ENCODE assay signal across 9 cellular contexts in genomic region chr20:8790442-8791074, GRCh38.
DNase-seq lines count a peak whose midpoint lies in the region; ATAC-seq and TF ChIP-seq lines count a peak whose summit lies in the region.
"Had no signal": no experiment of that assay in that cellular context is flagged by ENCODE, and none has a peak within 500 bp of the region (broad histone marks: within the 10 kb centered on the region; RNA-seq: fewer than 3 reads in every experiment).

No MANE protein-coding gene starts in this region.

- H3K27ac ChIP-seq in body of pancreas (no peak overlapping the region), upper lobe of left lung (no peak overlapping the region)

- H3K27me3 ChIP-seq in BE2C (no peaks in the 10 kb centered on the region), body of pancreas (no peaks in the 10 kb centered on the region), kidney epithelial cell (ENCODE audit: control insufficient read depth, insufficient read depth, low read length) (no peaks in the 10 kb centered on the region), upper lobe of left lung (no peaks in the 10 kb centered on the region)

- intact Hi-C loops in body of pancreas (cut with DNase I), result loop anchor here (10.0 kb wide), 1 partner anchor 574 kb away; no protein-coding TSS in a partner anchor

- H3K4me3 ChIP-seq in BE2C (ENCODE audit: low read depth, low read length), result no peak overlapping the region
- no peak overlapping the region for H3K4me3 ChIP-seq in GM12875 (ENCODE audit: low read depth, low read length)
- no peak overlapping the region for H3K4me3 ChIP-seq in body of pancreas
- no peak overlapping the region for H3K4me3 ChIP-seq in kidney epithelial cell (ENCODE audit: low read depth, low read length)
- no peak overlapping the region for H3K4me3 ChIP-seq in upper lobe of left lung

- H3K4me1 ChIP-seq in BE2C, result peaks cover 3% of the 10 kb centered on the region; the same call in 1 of the 2 replicates
- no peaks in the 10 kb centered on the region for H3K4me1 ChIP-seq in body of pancreas
- no peaks in the 10 kb centered on the region for H3K4me1 ChIP-seq in upper lobe of left lung

- TF ChIP-seq POLR2A in body of pancreas (IDR thresholded peaks at IDR 0.05) (no peak), upper lobe of left lung (IDR thresholded peaks at IDR 0.05) (no peak)

- H3K36me3 ChIP-seq in BE2C (peaks cover 10% of the 10 kb centered on the region), body of pancreas (replicated peaks in 1 of 2; ENCODE audit: insufficient read depth in 1 of 2, low read depth in 2 of 2) (no peaks in the 10 kb centered on the region), kidney epithelial cell (ENCODE audit: control insufficient read depth, insufficient read depth, low read length) (no peaks in the 10 kb centered on the region), upper lobe of left lung (no peaks in the 10 kb centered on the region)

- WGBS in body of pancreas, 2 donors, result 53% methylated on average over 5 of the region's 5 CpGs
- WGBS in upper lobe of left lung, 2 donors, result 54 to 59% methylated on average over 5 of the region's 5 CpGs

- no peaks in the 10 kb centered on the region for H3K9me3 ChIP-seq in BE2C
- no peaks in the 10 kb centered on the region for H3K9me3 ChIP-seq in body of pancreas
- no peaks in the 10 kb centered on the region for H3K9me3 ChIP-seq in upper lobe of left lung

- ATAC-seq in HG02938 (IDR thresholded peaks at IDR 0.05; ENCODE audit: unreplicated experiment) (peak; percentile 86), body of pancreas (peak; percentile 71), upper lobe of left lung (ENCODE audit: low FRiP score in 2 of 2) (peak in 1 of 2 donors; percentile 63), HG03196 (IDR thresholded peaks at IDR 0.05; ENCODE audit: unreplicated experiment) (no peak)
- ATAC-seq: naive thymus-derived CD4-positive, alpha-beta T cell had no signal

- peak; percentile 50 for DNase-seq in BE2C
- DNase-seq in NCI-H2196 (lab: John Stamatoyannopoulos, UW; ENCODE audit: unreplicated experiment), result peak; percentile 61
- DNase-seq in body of pancreas, result peak; percentile 50 to 67 (median 54)
- no peak for DNase-seq in kidney epithelial cell (ENCODE audit: low read depth)
- DNase-seq in upper lobe of left lung, result no peak

- TF ChIP-seq EP300 in upper lobe of left lung (IDR thresholded peaks at IDR 0.05), result no peak

- peak; percentile 100 for TF ChIP-seq CTCF in BE2C (IDR thresholded peaks at IDR 0.05; ENCODE audit: low read depth, low read length)
- TF ChIP-seq CTCF in GM12875 (IDR thresholded peaks at IDR 0.05; ENCODE audit: borderline replicate concordance, insufficient read depth, low read depth, low read length), result peak; percentile 89
- peak; percentile 81 to 94 (median 91) for TF ChIP-seq CTCF in body of pancreas (IDR thresholded peaks at IDR 0.05)
- TF ChIP-seq CTCF in kidney epithelial cell (IDR thresholded peaks at IDR 0.05; ENCODE audit: insufficient read depth, low read length, poor library complexity, severe bottlenecking), result peak; percentile 98
- TF ChIP-seq CTCF in upper lobe of left lung (IDR thresholded peaks at IDR 0.05), result peak; percentile 57 to 87 (median 85)

Comparison
In these comparisons a context has a peak if more than half of its experiments do, and no peak if none do; other contexts are left out.
1. DNase-seq: peak in BE2C (single experiment), NCI-H2196 (single experiment) and body of pancreas (4 of 4); none in kidney epithelial cell (single experiment) and upper lobe of left lung (0 of 2).
2. Peak in every context shown above with its lines, with median percentiles within 50 percentile points of each other: CTCF ChIP-seq.